In genomic region chr19:17415107-17415506, GRCh38 we compare ENCODE assay signal across 23 cellular contexts. TPM values are rescaled to one million over a fixed set of nuclear protein-coding genes. Genes with fewer than 3 reads are reported as not detected.
DNase-seq lines count a peak whose midpoint lies in the region; ATAC-seq and TF ChIP-seq lines count a peak whose summit lies in the region.
"Had no signal": no experiment of that assay in that cellular context is flagged by ENCODE, and none has a peak within 500 bp of the region (broad histone marks: within the 10 kb centered on the region; RNA-seq: fewer than 3 reads in every experiment).

No MANE protein-coding gene starts in this region.

- peak overlapping the region; percentile 12 for H3K27ac Mint-ChIP-seq in stimulated activated naive CD8-positive, alpha-beta T cell treated with anti-CD3 and anti-CD28 coated beads, Interleukin-15, Interleukin-2, amounts not matched to agents 100 ng/mL and 50 ng/mL, for 24 hours
- H3K27ac Mint-ChIP-seq: activated naive CD8-positive, alpha-beta T cell treated with anti-CD3 and anti-CD28 coated beads for 36 hours had no signal

- H3K27me3 Mint-ChIP-seq in stimulated activated naive CD8-positive, alpha-beta T cell treated with anti-CD3 and anti-CD28 coated beads, Interleukin-15, Interleukin-2, amounts not matched to agents 100 ng/mL and 50 ng/mL, for 24 hours, result no peaks in the 10 kb centered on the region
- H3K27me3 Mint-ChIP-seq: activated naive CD8-positive, alpha-beta T cell treated with anti-CD3 and anti-CD28 coated beads for 36 hours had no signal

- ATAC-seq in stimulated activated naive CD8-positive, alpha-beta T cell treated with anti-CD3 and anti-CD28 coated beads, Interleukin-15, Interleukin-2, amounts not matched to agents 100 U/mL and 50 U/mL, for 24 hours, result no peak
- no peak for ATAC-seq in HG02623 (IDR thresholded peaks at IDR 0.05; ENCODE audit: unreplicated experiment)
- ATAC-seq: left lobe of liver had no signal

- H3K9me3 Mint-ChIP-seq in stimulated activated naive CD8-positive, alpha-beta T cell treated with anti-CD3 and anti-CD28 coated beads, Interleukin-15, Interleukin-2, amounts not matched to agents 100 ng/mL and 50 ng/mL, for 24 hours, result no peaks in the 10 kb centered on the region
- H3K9me3 Mint-ChIP-seq: activated naive CD8-positive, alpha-beta T cell treated with anti-CD3 and anti-CD28 coated beads for 36 hours had no signal

- H3K4me3 ChIP-seq in iPS-20b (ENCODE audit: low read length), result peak overlapping the region; percentile 62
- peak overlapping the region in 1 of 2 donors; percentile 10 for H3K4me3 ChIP-seq in uterus
- H3K4me3 ChIP-seq: right atrium auricular region had no signal

- intact Hi-C loops in uterus (cut with DNase I; ENCODE audit: low total_unique reads), result no loop called here

- no peaks in the 10 kb centered on the region; the same call in 1 of the 2 replicates for H3K27me3 ChIP-seq in iPS-20b (ENCODE audit: insufficient read depth, low read length)
- no peaks in the 10 kb centered on the region for H3K27me3 ChIP-seq in uterus
- H3K27me3 ChIP-seq: right atrium auricular region had no signal

- H3K36me3 ChIP-seq in iPS-20b (ENCODE audit: insufficient read depth, low read depth, low read length), result no peaks in the 10 kb centered on the region
- no peaks in the 10 kb centered on the region for H3K36me3 ChIP-seq in uterus
- H3K36me3 ChIP-seq: brain microvascular endothelial cell, right atrium auricular region had no signal

- H3K27ac ChIP-seq in iPS-20b (ENCODE audit: low read length) (no peak overlapping the region), uterus (peak overlapping the region; percentile 77 to 84)
- H3K27ac ChIP-seq: brain microvascular endothelial cell, C4-2B, right atrium auricular region had no signal

- TF ChIP-seq POLR2A in uterus (IDR thresholded peaks at IDR 0.05), result no peak

- no peak for TF ChIP-seq CTCF in uterus (IDR thresholded peaks at IDR 0.05)

- H3K4me1 ChIP-seq in iPS-20b (ENCODE audit: insufficient read depth, low read length) (peaks cover 11% of the 10 kb centered on the region; the same call in 1 of the 2 replicates), uterus (peaks cover 0 to 10% of the 10 kb centered on the region in 2 donors)

- no peak for DNase-seq in stimulated activated naive CD8-positive, alpha-beta T cell treated with anti-CD3 and anti-CD28 coated beads, Interleukin-15, Interleukin-2, amounts not matched to agents 100 U/mL and 50 U/mL, for 24 hours
- DNase-seq in SK-N-DZ (ENCODE audit: low spot score), result peak; percentile 45
- peak; percentile 57 to 84 for DNase-seq in uterus
- DNase-seq in NCI-H446 treated with DMSO at 0.1 percent for 48 hours (lab: John Stamatoyannopoulos, UW), result no peak
- no peak for DNase-seq in NOMO-1 treated with DMSO at 0.1 percent for 48 hours (lab: John Stamatoyannopoulos, UW; ENCODE audit: unreplicated experiment)
- DNase-seq: activated naive CD8-positive, alpha-beta T cell treated with anti-CD3 and anti-CD28 coated beads for 36 hours; brain microvascular endothelial cell; cortex of kidney; DMS153; foreskin fibroblast; NCI-H345; nucleus accumbens; SHP77; stimulated activated CD4-positive, alpha-beta T cell treated with anti-CD3 and anti-CD28 coated beads, Interleukin-15, amount 100 ng/mL, for 24 hours; stimulated activated naive CD4-positive, alpha-beta T cell; T-helper 1 cell had no signal

- peak overlapping the region; percentile 71; the same call in 1 of the 2 replicates for H3K9ac ChIP-seq in iPS-20b (ENCODE audit: low read depth, low read length)

- peaks cover 17% of the 10 kb centered on the region for H3K36me3 Mint-ChIP-seq in stimulated activated naive CD8-positive, alpha-beta T cell treated with anti-CD3 and anti-CD28 coated beads, Interleukin-15, Interleukin-2, amounts not matched to agents 100 ng/mL and 50 ng/mL, for 24 hours (ENCODE audit: low read depth)

- peaks cover 20% of the 10 kb centered on the region for H3K4me1 Mint-ChIP-seq in stimulated activated naive CD8-positive, alpha-beta T cell treated with anti-CD3 and anti-CD28 coated beads, Interleukin-15, Interleukin-2, amounts not matched to agents 100 ng/mL and 50 ng/mL, for 24 hours (ENCODE audit: low read depth)

- H3K4me3 Mint-ChIP-seq in stimulated activated naive CD8-positive, alpha-beta T cell treated with anti-CD3 and anti-CD28 coated beads, Interleukin-15, Interleukin-2, amounts not matched to agents 100 ng/mL and 50 ng/mL, for 24 hours, result no peak overlapping the region
- H3K4me3 Mint-ChIP-seq: activated naive CD8-positive, alpha-beta T cell treated with anti-CD3 and anti-CD28 coated beads for 36 hours had no signal

- H3K9me3 ChIP-seq in iPS-20b (ENCODE audit: insufficient read depth, low read depth, low read length) (no peaks in the 10 kb centered on the region), uterus (no peaks in the 10 kb centered on the region)
- H3K9me3 ChIP-seq: right atrium auricular region had no signal

RNA-seq across cellular contexts. Expression of gene MVB12A, which starts 4.7 kb away (rescaled TPM):
- 149 and 153 TPM in 2 replicates for polyA plus RNA-seq in SK-N-DZ (2014; cell fraction: cytosol; rRNA removed)
- 92.8 and 117 TPM in 2 replicates for polyA plus RNA-seq in SK-N-DZ (2014; cell fraction: nucleus; rRNA removed)
- 10 to 100 TPM in 3 of 4 donors, 1 to 10 TPM in 1; 3.8 to 46.7 (median 26.5) TPM for total RNA-seq in uterus

RNA-seq across cellular contexts. Expression of gene BST2, which starts 9.7 kb away (rescaled TPM):
- 28.7 and 30.0 TPM in 2 replicates for polyA plus RNA-seq in SK-N-DZ (2014; cell fraction: cytosol; rRNA removed)
- polyA plus RNA-seq in SK-N-DZ (2014; cell fraction: nucleus; rRNA removed), result 16.6 and 18.5 TPM in 2 replicates
- total RNA-seq in uterus, result 100 to 1,000 TPM in 3 of 4 donors, 10 to 100 TPM in 1; 84.6 to 267 (median 195) TPM

RNA-seq across cellular contexts. Expression of gene CCDC194, which starts 21.1 kb away (rescaled TPM):
- polyA plus RNA-seq in SK-N-DZ (2014; cell fraction: cytosol; rRNA removed), result not detected in 2 replicates
- not detected in 2 replicates for polyA plus RNA-seq in SK-N-DZ (2014; cell fraction: nucleus; rRNA removed)
- 1 to 10 TPM in 1 of 4 donors, not detected in 3; 2.5 TPM for total RNA-seq in uterus
- total RNA-seq: H4, right atrium auricular region had no signal

RNA-seq across cellular contexts. Expression of gene TMEM221, which starts 33.4 kb away (rescaled TPM):
- 0.07 and 0.25 TPM in 2 replicates for polyA plus RNA-seq in SK-N-DZ (2014; cell fraction: cytosol; rRNA removed)
- not detected in 2 replicates for polyA plus RNA-seq in SK-N-DZ (2014; cell fraction: nucleus; rRNA removed)
- total RNA-seq in uterus, result 10 to 100 TPM in 1 of 4 donors, 1 to 10 TPM in 2, not detected in 1; 2.2 to 16.5 (median 3.9) TPM
- total RNA-seq: activated naive CD8-positive, alpha-beta T cell treated with anti-CD3 and anti-CD28 coated beads for 36 hours had no signal

RNA-seq across cellular contexts. Expression of gene PLVAP, which starts 38.0 kb away (rescaled TPM):
- not detected in 2 replicates for polyA plus RNA-seq in SK-N-DZ (2014; cell fraction: cytosol; rRNA removed)
- not detected in 2 replicates for polyA plus RNA-seq in SK-N-DZ (2014; cell fraction: nucleus; rRNA removed)
- total RNA-seq in uterus, result 100 to 1,000 TPM in 2 of 4 donors, 10 to 100 TPM in 1, 1 to 10 TPM in 1; 4.7 to 204 (median 87.4) TPM
- total RNA-seq: activated naive CD8-positive, alpha-beta T cell treated with anti-CD3 and anti-CD28 coated beads for 36 hours; H4 had no signal

Comparison
In these comparisons a context has a peak if more than half of its experiments do, and no peak if none do; other contexts are left out.
1. DNase-seq: peak in SK-N-DZ (single experiment) and uterus (2 of 2); none in stimulated activated naive CD8-positive, alpha-beta T cell treated with anti-CD3 and anti-CD28 coated beads, Interleukin-15, Interleukin-2, amounts not matched to agents 100 U/mL and 50 U/mL, for 24 hours (single experiment), NCI-H446 treated with DMSO at 0.1 percent for 48 hours (single experiment) and NOMO-1 treated with DMSO at 0.1 percent for 48 hours (single experiment).